ENCODE assay signal across 8 cellular contexts in genomic region chr1:24641646-24642151, GRCh38. TPM values are rescaled to one million over a fixed set of nuclear protein-coding genes. Genes with fewer than 3 reads are reported as not detected.
DNase-seq lines count a peak whose midpoint lies in the region; ATAC-seq, FAIRE-seq and TF ChIP-seq lines count a peak whose summit lies in the region.

No MANE protein-coding gene starts in this region.

- POLR2A ChIA-PET in RWPE1 (lab: Yijun Ruan, JAX; ENCODE audit: low non-redundant PET), result interaction anchor here (0.9 kb wide), 1 partner anchor 46 kb away, joined by 3 read pairs; no protein-coding TSS in a partner anchor

- peak overlapping the region; percentile 27 for H2AFZ ChIP-seq in keratinocyte (ENCODE audit: control insufficient read depth, low read length)

- ATAC-seq in body of pancreas (no peak), GM19452 (IDR thresholded peaks at IDR 0.05; ENCODE audit: unreplicated experiment) (no peak), GM21390 (IDR thresholded peaks at IDR 0.05; ENCODE audit: unreplicated experiment) (no peak), esophagus mucosa (no peak)

- WGBS in body of pancreas, 2 donors, result 26% methylated on average over 24 of the region's 24 CpGs

- DNase-seq in GM13976 (ENCODE audit: low spot score) (peak; percentile 47), RWPE1 (ENCODE audit: low spot score) (no peak), body of pancreas (peak; percentile 19 to 29 (median 23)), keratinocyte (ENCODE audit: low read depth, low spot score) (no peak)
- DNase-seq in stimulated activated CD4-positive, alpha-beta T cell treated with anti-CD3 and anti-CD28 coated beads, Interleukin-12 subunit alpha, Interleukin-12 subunit beta, amount 100 ng/mL, for 48 hours (ENCODE audit: low read depth in 2 of 3, low spot score in 1 of 3), result peak in 2 of 3 donors; percentile 20 to 26

- no peaks in the 10 kb centered on the region for H3K9me1 ChIP-seq in keratinocyte (ENCODE audit: control insufficient read depth, extremely low read depth, insufficient read depth, low read length)

- H3K36me3 ChIP-seq in body of pancreas (replicated peaks in 1 of 2; ENCODE audit: insufficient read depth in 1 of 2, low read depth in 2 of 2) (peaks cover 0 to under 1% of the 10 kb centered on the region in 2 donors), keratinocyte (ENCODE audit: control insufficient read depth in 2 of 2, extremely low read depth in 1 of 2, insufficient read depth in 2 of 2, low read length in 2 of 2) (peaks cover 2 to 14% of the 10 kb centered on the region in 2 experiments)

- in situ Hi-C loops in GM13976 (cut with MboI; ENCODE audit: low sequenced_read_pairs, unreplicated experiment), result no loop called here

- H4K20me1 ChIP-seq in keratinocyte (ENCODE audit: control insufficient read depth, extremely low read depth, insufficient read depth, low read length), result peaks cover 6% of the 10 kb centered on the region

- dilution Hi-C loops in keratinocyte (cut with MboI; ENCODE audit: extremely low pct_ligation_motif_present, low sequenced_read_pairs), result no loop called here

- H3K9me3 ChIP-seq in body of pancreas (no peaks in the 10 kb centered on the region), keratinocyte (ENCODE audit: control insufficient read depth, low read depth, low read length) (no peaks in the 10 kb centered on the region)

- no peak for TF ChIP-seq POLR2A in body of pancreas (IDR thresholded peaks at IDR 0.05)

- H3K4me1 ChIP-seq in body of pancreas, result peaks cover 30% of the 10 kb centered on the region
- H3K4me1 ChIP-seq in keratinocyte (ENCODE audit: control insufficient read depth, extremely low read depth, insufficient read depth, low read length), result peaks cover 21% of the 10 kb centered on the region

- peak overlapping the region; percentile 98 for H3K9ac ChIP-seq in keratinocyte (ENCODE audit: control insufficient read depth, extremely low read depth, insufficient read depth, low read length)

- CTCF ChIA-PET in RWPE1 (lab: Yijun Ruan, JAX), result interaction anchor here (0.6 to 1.1 kb wide), 2 partner anchors 8 to 55 kb away, joined by 5 to 7 read pairs; no protein-coding TSS in a partner anchor

- no peak for FAIRE-seq in keratinocyte (lab: Jason Lieb, UNC)

- H3K27ac ChIP-seq in RWPE1 (peak overlapping the region; percentile 98), body of pancreas (peak overlapping the region; percentile 96 to 100 (median 98)), keratinocyte (ENCODE audit: control insufficient read depth, insufficient read depth, low read length) (peak overlapping the region; percentile 98)

- H3K27me3 ChIP-seq in body of pancreas, result no peaks in the 10 kb centered on the region
- H3K27me3 ChIP-seq in keratinocyte (ENCODE audit: control insufficient read depth, extremely low read depth, insufficient read depth, low read length), result no peaks in the 10 kb centered on the region

- H3K4me3 ChIP-seq in body of pancreas, result peak overlapping the region; percentile 37 to 64
- peak overlapping the region; percentile 62 to 71 (median 68) for H3K4me3 ChIP-seq in keratinocyte (ENCODE audit: control insufficient read depth in 2 of 3, extremely low read depth in 1 of 3, insufficient read depth in 2 of 3, low read depth in 1 of 3, low read length in 3 of 3)

- H3K79me2 ChIP-seq in keratinocyte (ENCODE audit: control insufficient read depth, insufficient read depth, low read length), result peaks cover 35% of the 10 kb centered on the region

- intact Hi-C loops in body of pancreas (cut with DNase I), result no loop called here

- peak overlapping the region; percentile 90 for H3K4me2 ChIP-seq in keratinocyte (ENCODE audit: control insufficient read depth, extremely low read depth, insufficient read depth, low read depth, low read length)

- TF ChIP-seq CTCF in GM13976 (IDR thresholded peaks at IDR 0.05; ENCODE audit: borderline replicate concordance, control extremely low read depth, extremely low read depth, insufficient read depth, missing control alignments) (no peak), RWPE1 (conservative IDR thresholded peaks at IDR 0.05; ENCODE audit: low read depth) (no peak), body of pancreas (IDR thresholded peaks at IDR 0.05) (no peak), keratinocyte (optimal IDR thresholded peaks at IDR 0.05 in 1 of 3, IDR thresholded peaks at IDR 0.05 in 1 of 3, conservative IDR thresholded peaks at IDR 0.05 in 1 of 3; ENCODE audit: extremely low read depth in 1 of 3, insufficient read depth in 2 of 3, low read length in 3 of 3) (no peak)

RNA-seq across cellular contexts. Expression of gene SRRM1, which starts 1.4 kb away (rescaled TPM):
- total RNA-seq in body of pancreas (100 to 1,000 TPM in 1 of 2 donors, 10 to 100 TPM in 1; 97.2 to 108 TPM), esophagus mucosa (81.3 TPM)
- polyA plus RNA-seq in keratinocyte, result 29.7 to 79.3 TPM (median 56.1 TPM) in 3 replicates
- polyA plus RNA-seq in keratinocyte (2011; ENCODE audit: low read depth), result 235 TPM
- 57.5 and 59.9 TPM in 2 replicates for polyA plus RNA-seq in keratinocyte (2011; cell fraction: cytosol; rRNA removed)
- polyA plus RNA-seq in keratinocyte (2011; cell fraction: nucleus; rRNA removed), result 124 and 130 TPM in 2 replicates
- 66.9 and 70.8 TPM in 2 replicates for polyA plus RNA-seq in keratinocyte (2012; ENCODE audit: low replicate concordance)
- polyA minus RNA-seq in keratinocyte, result 40.5 to 79.4 TPM (median 65.6 TPM) in 3 replicates
- polyA minus RNA-seq in keratinocyte (2011; cell fraction: cytosol; rRNA and poly(A)+ RNA removed), result 24.0 TPM
- polyA minus RNA-seq in keratinocyte (2011; cell fraction: nucleus; rRNA and poly(A)+ RNA removed), result 44.9 and 73.5 TPM in 2 replicates

Comparison
In these comparisons a context has a peak if more than half of its experiments do, and no peak if none do; other contexts are left out.
1. DNase-seq: peak in GM13976 (single experiment), body of pancreas (4 of 4) and stimulated activated CD4-positive, alpha-beta T cell treated with anti-CD3 and anti-CD28 coated beads, Interleukin-12 subunit alpha, Interleukin-12 subunit beta, amount 100 ng/mL, for 48 hours (2 of 3); none in RWPE1 (single experiment) and keratinocyte (single experiment).
2. Peak in every context shown above with its lines, with median percentiles within 50 percentile points of each other: H3K27ac ChIP-seq.